26 cellular contexts compared by ENCODE assay signal in the genomic region with DNA sequence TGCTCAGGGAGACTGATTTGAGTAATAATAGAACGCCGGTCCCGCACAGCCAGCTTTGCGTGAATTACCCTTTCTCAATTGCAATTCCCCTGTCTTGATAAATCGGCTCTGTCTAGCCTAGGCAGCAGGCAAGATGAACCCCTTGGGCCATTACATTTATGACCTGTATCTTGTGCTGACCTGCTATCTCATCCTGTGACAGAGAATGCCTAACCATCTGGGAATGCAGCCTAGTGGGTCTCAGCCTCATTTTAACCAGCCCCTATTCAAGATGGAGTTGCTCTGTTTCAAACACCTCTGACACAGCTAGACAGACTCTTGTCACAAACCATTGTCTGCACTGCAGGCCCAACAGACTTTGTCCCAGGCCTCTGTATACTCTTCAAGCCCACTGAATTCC. TPM values are rescaled to one million over a fixed set of nuclear protein-coding genes. Genes with fewer than 3 reads are reported as not detected.
DNase-seq lines count a peak whose midpoint lies in the region; ATAC-seq, FAIRE-seq and TF ChIP-seq lines count a peak whose summit lies in the region.
"Had no signal": no experiment of that assay in that cellular context is flagged by ENCODE, and none has a peak within 500 bp of the region (broad histone marks: within the 10 kb centered on the region; RNA-seq: fewer than 3 reads in every experiment).

No MANE protein-coding gene starts in this region.

- H3K27me3 Mint-ChIP-seq in glutamatergic neuron (ENCODE audit: unreplicated experiment): peaks cover 6% of the 10 kb centered on the region

- peaks cover 3% of the 10 kb centered on the region for H3K9me3 Mint-ChIP-seq in glutamatergic neuron (ENCODE audit: unreplicated experiment)
- H3K9me3 Mint-ChIP-seq: CD4-positive, CD25-positive, alpha-beta regulatory T cell; CD8-positive, alpha-beta memory T cell; HFFc6; IgD-negative memory B cell had no signal

- H3K9me3 ChIP-seq in K562 (replicated peaks; ENCODE audit: control insufficient read depth, insufficient read depth, low read depth, low read length) (no peaks in the 10 kb centered on the region), neuron (ENCODE audit: low read length) (no peaks in the 10 kb centered on the region)
- H3K9me3 ChIP-seq: BE2C had no signal

- CTCF ChIA-PET in K562 (lab: Yijun Ruan, JAX; ENCODE audit: low intra/inter-chr PET ratio): no interaction called here

- TF ChIP-seq POLR2A in K562 (conservative IDR thresholded peaks at IDR 0.05): no peak

- WGBS in K562 (ENCODE audit: insufficient coverage, low coverage, missing lambda C conversion rate): 63% methylated on average over 5 of the region's 5 CpGs

- H3K4me3 ChIP-seq in K562: no peak overlapping the region
- no peak overlapping the region for H3K4me3 ChIP-seq in neuron (ENCODE audit: low read length)
- H3K4me3 ChIP-seq: GM23248 had no signal

- peaks cover 10 to 13% of the 10 kb centered on the region in 2 experiments; a peak in 3 of 5 replicates for H3K4me1 ChIP-seq in K562 (replicated peaks in 1 of 2; ENCODE audit: control insufficient read depth in 2 of 2, insufficient read depth in 2 of 2, low read length in 2 of 2)
- peaks cover 7% of the 10 kb centered on the region for H3K4me1 ChIP-seq in neuron (ENCODE audit: insufficient read depth, low read length)
- H3K4me1 ChIP-seq: BE2C had no signal

- POLR2A ChIA-PET in K562 (lab: Yijun Ruan, JAX): interaction anchor here (0.6 to 1.7 kb wide), 3 partner anchors 10 to 116 kb away, joined by 3 to 4 read pairs (median 3); no protein-coding TSS in a partner anchor

- TF ChIP-seq CTCF in K562 (IDR thresholded peaks at IDR 0.05 in 2 of 3, conservative IDR thresholded peaks at IDR 0.05 in 1 of 3; ENCODE audit: insufficient read depth in 2 of 3, low read depth in 1 of 3, low read length in 3 of 3): no peak
- TF ChIP-seq CTCF in glutamatergic neuron (IDR thresholded peaks at IDR 0.05; ENCODE audit: partially characterized antibody, unreplicated experiment): no peak

- H3K27ac Mint-ChIP-seq in glutamatergic neuron (ENCODE audit: unreplicated experiment): peak overlapping the region; percentile 92
- H3K27ac Mint-ChIP-seq: CD4-positive, CD25-positive, alpha-beta regulatory T cell; HFFc6; IgD-negative memory B cell had no signal

- no peak overlapping the region for H3K27ac ChIP-seq in K562 (ENCODE audit: extremely low read depth, low read depth, low read length)
- H3K27ac ChIP-seq in caudate nucleus (ENCODE audit: low read depth, low read length): no peak overlapping the region
- H3K27ac ChIP-seq: GM23248 had no signal

- H3K4me1 Mint-ChIP-seq in glutamatergic neuron (ENCODE audit: low read depth, unreplicated experiment): peaks cover 20% of the 10 kb centered on the region

- TF ChIP-seq RAD21 in K562 (CRISPR knock-in tag; conservative IDR thresholded peaks at IDR 0.05 in 1 of 2, IDR thresholded peaks at IDR 0.05 in 1 of 2): no peak

- no peak for TF ChIP-seq EP300 in K562 (IDR thresholded peaks at IDR 0.05; ENCODE audit: low read length)

- no peaks in the 10 kb centered on the region for H3K36me3 Mint-ChIP-seq in glutamatergic neuron (ENCODE audit: unreplicated experiment)
- H3K36me3 Mint-ChIP-seq: CD4-positive, CD25-positive, alpha-beta regulatory T cell; CD8-positive, alpha-beta memory T cell; IgD-negative memory B cell had no signal

- no peak overlapping the region for H3K9ac ChIP-seq in K562 (ENCODE audit: insufficient read depth in 1 of 2, low read depth in 2 of 2, low read length in 2 of 2)
- H3K9ac ChIP-seq: GM23248 had no signal

- ATAC-seq in K562 (no peak), left colon (no peak)
- ATAC-seq: HCT116 had no signal

- H2AFZ ChIP-seq in K562 (ENCODE audit: low read depth, low read length) (peak overlapping the region; percentile 37), neuron (ENCODE audit: low read depth, low read length) (peak overlapping the region; percentile 44)
- H2AFZ ChIP-seq: GM23248 had no signal

- H3K79me2 ChIP-seq in K562 (ENCODE audit: control insufficient read depth, insufficient read depth, low read length): no peaks in the 10 kb centered on the region

- no peaks in the 10 kb centered on the region for H4K20me1 ChIP-seq in K562 (replicated peaks; ENCODE audit: control insufficient read depth, insufficient read depth, low read length)

- H3K36me3 ChIP-seq in K562 (ENCODE audit: control insufficient read depth, insufficient read depth, low read length) (no peaks in the 10 kb centered on the region), neuron (ENCODE audit: insufficient read depth, low read length) (no peaks in the 10 kb centered on the region)
- H3K36me3 ChIP-seq: BE2C had no signal

- in situ Hi-C loops in K562 (cut with MboI): no loop called here

- no peak for FAIRE-seq in K562 (lab: Jason Lieb, UNC)
- FAIRE-seq: A204.1, G401.6, GM12892, GM18507, HTR-8/SVneo had no signal

- no TSS peak for BruUV-seq in K562 (replicated peaks; lab: Mats Ljungman, UMichigan)

- H3K4me3 Mint-ChIP-seq in glutamatergic neuron (ENCODE audit: unreplicated experiment): peak overlapping the region; percentile 78
- H3K4me3 Mint-ChIP-seq: CD4-positive, CD25-positive, alpha-beta regulatory T cell; CD8-positive, alpha-beta memory T cell; HFFc6; IgD-negative memory B cell had no signal

- H3K9me1 ChIP-seq in K562 (ENCODE audit: control insufficient read depth, insufficient read depth, low read length): no peaks in the 10 kb centered on the region

- H3K4me2 ChIP-seq in K562 (ENCODE audit: insufficient read depth, low read length): no peak overlapping the region

- intact Hi-C loops in K562 (cut with micrococcal nuclease): no loop called here
- intact Hi-C loops in left colon (cut with DNase I, micrococcal nuclease): no loop called here

- no peak for DNase-seq in K562 (ENCODE audit: extremely low read depth in 1 of 4, low spot score in 3 of 4)
- no peak for DNase-seq in glutamatergic neuron
- DNase-seq in left colon: no peak
- no peak for DNase-seq in caudate nucleus (lab: John Stamatoyannopoulos, UW)
- no peak for DNase-seq in stimulated activated CD4-positive, alpha-beta T cell treated with anti-CD3 and anti-CD28 coated beads, Interleukin-2, amount 100 ng/mL, for 24 hours
- DNase-seq: ACHN; BE2C; C1 segment of cervical spinal cord; CD4-positive, CD25-positive, alpha-beta regulatory T cell; CD8-positive, alpha-beta memory T cell; COR-L47; DMS 273 treated with DMSO at 0.1 percent for 48 hours; DMS53; DND-41; EL; GM23248; H7; HFFc6 had no signal

- H3K27me3 ChIP-seq in K562 (ENCODE audit: control insufficient read depth in 2 of 2, insufficient read depth in 2 of 2, low read length in 2 of 2): no peaks in the 10 kb centered on the region; a peak in 1 of 5 replicates
- H3K27me3 ChIP-seq in neuron (ENCODE audit: insufficient read depth, low read length): no peaks in the 10 kb centered on the region
- H3K27me3 ChIP-seq: BE2C had no signal

TF ChIP-seq in K562, 482 proteins besides CTCF, POLR2A, EP300 and RAD21 (continues in another document):
- TF ChIP-seq ZNF57 (CRISPR knock-in tag; IDR thresholded peaks at IDR 0.05): no peak
- TF ChIP-seq CHCHD3 (CRISPR knock-in tag; IDR thresholded peaks at IDR 0.05): no peak
- TF ChIP-seq FOXA3 (CRISPR knock-in tag; conservative IDR thresholded peaks at IDR 0.05 in 1 of 2, IDR thresholded peaks at IDR 0.05 in 1 of 2): no peak
- TF ChIP-seq CXXC5 (CRISPR knock-in tag; IDR thresholded peaks at IDR 0.05): no peak
- TF ChIP-seq CBX5 (IDR thresholded peaks at IDR 0.05; ENCODE audit: borderline replicate concordance, low read depth): no peak

RNA-seq across cellular contexts. Expression of gene NUP210, which starts 13.8 kb away (rescaled TPM):
- 213 and 603 TPM in 2 replicates for total RNA-seq in K562 (2011; cell fraction: chromatin; rRNA removed; ENCODE audit: low replicate concordance)
- total RNA-seq in K562 (2011; cell fraction: nucleolus; rRNA removed): 374 and 409 TPM in 2 replicates
- total RNA-seq in K562 (2011; cell fraction: nucleoplasm; rRNA removed): 286 and 299 TPM in 2 replicates
- 60.7 and 76.5 TPM in 2 replicates for total RNA-seq in K562 (2014; rRNA removed)
- 25.4 and 30.2 TPM in 2 replicates for total RNA-seq in K562 (2014; rRNA removed; fragmentation: Illumina TruSeq; extraction: Trizol)
- 36.0 and 39.9 TPM in 2 replicates for total RNA-seq in K562 (2015; rRNA removed; fragmentation: Illumina TruSeq; extraction: Trizol)
- total RNA-seq in K562 (2021): 128 and 138 TPM in 2 replicates
- 44.0 and 93.3 TPM in 2 replicates for polyA plus RNA-seq in K562 (2011; rRNA removed)
- polyA plus RNA-seq in K562 (2011; cell fraction: cytosol; rRNA removed): 51.4 and 78.4 TPM in 2 replicates
- 125 and 255 TPM in 2 replicates for polyA plus RNA-seq in K562 (2011; cell fraction: nucleus; rRNA removed)
- polyA plus RNA-seq in K562 (2012): 95.0 and 139 TPM in 2 replicates
- 90.7 and 111 TPM in 2 replicates for polyA plus RNA-seq in K562 (2014; fragmentation: Illumina TruSeq; extraction: Trizol)
- 1 to 10 TPM; 1.2 to 1.4 TPM for polyA plus RNA-seq in K562 (2014; fragmentation: Nextera tagmentation; extraction: Ambion mirVana)
- 54.3 and 61.0 TPM in 2 replicates for polyA plus RNA-seq in K562 (2014; rRNA removed)
- 82.2 and 99.7 TPM in 2 replicates for polyA minus RNA-seq in K562 (2011; rRNA and poly(A)+ RNA removed)
- polyA minus RNA-seq in K562 (2011; cell fraction: cytosol; rRNA and poly(A)+ RNA removed): 114 and 152 TPM in 2 replicates
- 137 and 138 TPM in 2 replicates for polyA minus RNA-seq in K562 (2011; cell fraction: nucleus; rRNA and poly(A)+ RNA removed)
- total RNA-seq in glutamatergic neuron (ENCODE audit: unreplicated experiment): 2.4 TPM
- total RNA-seq in left colon: 1 to 10 TPM; 5.6 to 9.1 TPM
- total RNA-seq: GM23248 had no signal

RNA-seq across cellular contexts. Expression of gene HDAC11, which starts 46.2 kb away (rescaled TPM):
- 2.7 and 8.1 TPM in 2 replicates for total RNA-seq in K562 (2011; cell fraction: chromatin; rRNA removed; ENCODE audit: low replicate concordance)
- total RNA-seq in K562 (2011; cell fraction: nucleolus; rRNA removed): 7.7 and 8.8 TPM in 2 replicates
- total RNA-seq in K562 (2011; cell fraction: nucleoplasm; rRNA removed): 5.1 and 6.9 TPM in 2 replicates
- total RNA-seq in K562 (2014; rRNA removed) (4.1 and 8.2 TPM in 2 replicates), K562 (2014; rRNA removed; fragmentation: Illumina TruSeq; extraction: Trizol) (2.5 and 3.1 TPM in 2 replicates), K562 (2015; rRNA removed; fragmentation: Illumina TruSeq; extraction: Trizol) (4.6 TPM in 2 replicates), K562 (2021) (4.6 and 6.0 TPM in 2 replicates), glutamatergic neuron (ENCODE audit: unreplicated experiment) (19.8 TPM), left colon (10 to 100 TPM; 27.1 to 28.2 TPM)
- polyA plus RNA-seq in K562 (2011; rRNA removed) (4.6 and 6.4 TPM in 2 replicates), K562 (2014; fragmentation: Illumina TruSeq; extraction: Trizol) (4.5 and 4.9 TPM in 2 replicates), K562 (2014; fragmentation: Nextera tagmentation; extraction: Ambion mirVana) (1 to 10 TPM in 1 of 2 experiments, under 1 TPM in 1; 0.60 to 1.2 TPM), K562 (2014; rRNA removed) (5.0 and 7.9 TPM in 2 replicates)
- 6.6 and 7.2 TPM in 2 replicates for polyA plus RNA-seq in K562 (2011; cell fraction: cytosol; rRNA removed)
- 4.0 and 4.1 TPM in 2 replicates for polyA plus RNA-seq in K562 (2011; cell fraction: nucleus; rRNA removed)
- 6.2 and 9.2 TPM in 2 replicates for polyA plus RNA-seq in K562 (2012)
- 3.7 and 4.3 TPM in 2 replicates for polyA minus RNA-seq in K562 (2011; rRNA and poly(A)+ RNA removed)
- polyA minus RNA-seq in K562 (2011; cell fraction: cytosol; rRNA and poly(A)+ RNA removed): 2.7 and 3.1 TPM in 2 replicates
- 2.4 and 4.4 TPM in 2 replicates for polyA minus RNA-seq in K562 (2011; cell fraction: nucleus; rRNA and poly(A)+ RNA removed)
